In the genomic region with DNA sequence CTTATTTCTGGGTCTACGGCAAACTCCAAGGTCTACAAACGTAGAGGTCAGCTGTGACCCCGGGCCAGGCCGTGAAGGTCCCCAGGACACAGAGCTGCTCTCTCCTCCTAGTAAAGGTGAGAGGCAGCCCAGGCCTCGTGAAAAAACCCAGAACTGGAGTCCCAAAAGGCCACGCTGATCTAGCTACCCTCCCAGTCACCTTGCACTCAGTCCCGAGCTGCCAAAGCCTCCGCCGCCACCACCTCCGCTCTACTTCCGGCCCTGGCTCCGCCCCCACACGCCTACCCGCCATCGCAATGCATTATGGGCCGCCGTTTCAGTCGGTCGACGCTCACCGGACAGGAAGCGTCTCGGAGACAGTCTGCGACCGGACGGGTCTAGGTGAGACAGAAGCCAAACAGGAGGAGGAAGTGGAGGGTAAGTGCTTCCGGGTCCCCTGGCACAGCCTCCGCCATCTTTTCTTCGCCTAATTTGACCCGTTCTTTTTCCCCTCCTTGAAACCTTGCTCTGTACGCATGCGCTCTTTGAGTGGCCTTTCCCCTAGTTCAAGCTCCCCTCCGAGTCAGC, we compare ENCODE assay signal across 8 cellular contexts. TPM values are rescaled to one million over a fixed set of nuclear protein-coding genes. Genes with fewer than 3 reads are reported as not detected.
DNase-seq lines count a peak whose midpoint lies in the region; ATAC-seq lines count a peak whose summit lies in the region.

A gene with protein sequence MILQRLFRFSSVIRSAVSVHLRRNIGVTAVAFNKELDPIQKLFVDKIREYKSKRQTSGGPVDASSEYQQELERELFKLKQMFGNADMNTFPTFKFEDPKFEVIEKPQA (minus strand): TSS at position 251 of the 567 bp plus-strand sequence. CDS start 5,110 bp downstream, outside the sequence.
A gene (plus strand): TSS at position 319 of the 567 bp plus-strand sequence. CDS start 6,627 bp downstream, outside the sequence.

- DNase-seq in NCI-H69 (lab: John Stamatoyannopoulos, UW) (peak; percentile 99), dedifferentiated amniotic fluid mesenchymal stem cell (ENCODE audit: extremely low spot score) (peak; percentile 98), left kidney (ENCODE audit: low read depth, low spot score) (peak; percentile 99)
- DNase-seq in activated CD4-positive, alpha-beta T cell treated with anti-CD3 and anti-CD28 coated beads, Interleukin-2, amount 10 ng/mL, durations not matched to agents 7 days and 5 days = peak; percentile 98
- peak; percentile 98 for DNase-seq in stimulated activated CD4-positive, alpha-beta T cell treated with anti-CD3 and anti-CD28 coated beads, Interleukin-2, amount 100 ng/mL, for 24 hours

- H3K27me3 Mint-ChIP-seq in activated CD4-positive, alpha-beta T cell treated with anti-CD3 and anti-CD28 coated beads, Interleukin-2, amount 10 ng/mL, durations not matched to agents 7 days and 5 days = no peaks in the 10 kb centered on the region

- H3K27ac Mint-ChIP-seq in activated CD4-positive, alpha-beta T cell treated with anti-CD3 and anti-CD28 coated beads, Interleukin-2, amount 10 ng/mL, durations not matched to agents 7 days and 5 days = peak within 1 kb of the TSS; percentile 100

- H3K36me3 Mint-ChIP-seq in activated CD4-positive, alpha-beta T cell treated with anti-CD3 and anti-CD28 coated beads, Interleukin-2, amount 10 ng/mL, durations not matched to agents 7 days and 5 days (ENCODE audit: low read depth) = peaks cover 10% of the 10 kb centered on the region

- H3K4me1 Mint-ChIP-seq in activated CD4-positive, alpha-beta T cell treated with anti-CD3 and anti-CD28 coated beads, Interleukin-2, amount 10 ng/mL, durations not matched to agents 7 days and 5 days = peaks cover 51% of the 10 kb centered on the region

- no peaks in the 10 kb centered on the region for H3K9me3 ChIP-seq in BLaER1

- no peaks in the 10 kb centered on the region for H3K27me3 ChIP-seq in BLaER1

- H3K27ac ChIP-seq in BLaER1 = peak within 1 kb of the TSS; percentile 99

- H4K20me1 ChIP-seq in BLaER1 = peaks cover 68% of the 10 kb centered on the region

- peak within 1 kb of the TSS; percentile 93 for H3K4me3 ChIP-seq in BLaER1

- no peaks in the 10 kb centered on the region for H3K9me3 Mint-ChIP-seq in activated CD4-positive, alpha-beta T cell treated with anti-CD3 and anti-CD28 coated beads, Interleukin-2, amount 10 ng/mL, durations not matched to agents 7 days and 5 days

- peak within 1 kb of the TSS; percentile 97 for H3K9ac ChIP-seq in BLaER1

- peak within 1 kb of the TSS; percentile 99 for H3K4me3 Mint-ChIP-seq in activated CD4-positive, alpha-beta T cell treated with anti-CD3 and anti-CD28 coated beads, Interleukin-2, amount 10 ng/mL, durations not matched to agents 7 days and 5 days

- POLR2A ChIA-PET in activated CD4-positive, alpha-beta T cell treated with anti-CD3 and anti-CD28 coated beads, Interleukin-2, amount 10 ng/mL, durations not matched to agents 7 days and 5 days (lab: Charles Lee) = interaction anchor here (0.7 kb wide), 1 partner anchor 25 kb away, joined by 3 read pairs; no protein-coding TSS in a partner anchor

- peak within 1 kb of the TSS; percentile 87 for H3K4me2 ChIP-seq in BLaER1

- CTCF ChIA-PET in activated CD4-positive, alpha-beta T cell treated with anti-CD3 and anti-CD28 coated beads, Interleukin-2, amount 10 ng/mL, durations not matched to agents 7 days and 5 days (lab: Charles Lee) = interaction anchor here (0.6 to 1.7 kb wide), 9 partner anchors 13 to 139 kb away, joined by 3 to 6 read pairs (median 3); no protein-coding TSS in a partner anchor

- H3K36me3 ChIP-seq in BLaER1 = peaks cover 34% of the 10 kb centered on the region

- ATAC-seq in GM19328 (IDR thresholded peaks at IDR 0.05; ENCODE audit: unreplicated experiment) = peak; percentile 89
- peak; percentile 86 for ATAC-seq in HG03520 (IDR thresholded peaks at IDR 0.05; ENCODE audit: unreplicated experiment)

- peaks cover 51% of the 10 kb centered on the region for H3K4me1 ChIP-seq in BLaER1

RNA-seq across cellular contexts. Expression of the first gene that starts in this region (rescaled TPM):
- 100 to 1,000 TPM; 134 to 143 TPM for total RNA-seq in activated CD4-positive, alpha-beta T cell treated with anti-CD3 and anti-CD28 coated beads, Interleukin-2, amount 10 ng/mL, durations not matched to agents 7 days and 5 days

RNA-seq across cellular contexts. Expression of the second gene that starts in this region (rescaled TPM):
- 10 to 100 TPM; 26.9 TPM for total RNA-seq in activated CD4-positive, alpha-beta T cell treated with anti-CD3 and anti-CD28 coated beads, Interleukin-2, amount 10 ng/mL, durations not matched to agents 7 days and 5 days

Comparison
In these comparisons a context has a peak if more than half of its experiments do, and no peak if none do; other contexts are left out.
1. Peak in every context shown above with its lines: DNase-seq, ATAC-seq, H3K4me3 ChIP-seq and H3K27ac ChIP-seq.